8 cellular contexts compared by ENCODE assay signal in the genomic region with DNA sequence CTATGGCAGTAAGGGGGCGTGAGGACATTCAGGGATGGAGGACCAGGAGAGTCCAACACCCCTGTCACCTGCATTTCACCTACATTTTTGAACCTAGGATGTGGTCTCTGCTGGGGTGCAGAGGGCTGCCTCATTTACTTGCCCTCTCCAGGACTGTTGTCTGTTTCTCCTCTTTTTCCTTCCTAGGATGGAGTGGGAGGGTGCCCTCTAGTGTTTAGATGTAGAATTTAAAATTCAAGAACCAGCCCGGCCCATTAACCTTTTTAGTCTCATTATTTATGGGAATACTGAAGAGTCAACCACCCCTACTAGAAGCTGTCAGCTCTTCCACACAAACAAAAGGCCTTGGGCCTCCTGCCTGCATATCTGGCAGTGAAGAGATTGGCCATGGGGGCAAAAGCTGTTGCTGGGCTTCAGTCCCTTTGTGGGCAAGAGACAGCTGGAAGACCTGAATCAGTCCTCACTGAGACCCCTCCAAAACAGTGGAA. TPM values are rescaled to one million over a fixed set of nuclear protein-coding genes. Genes with fewer than 3 reads are reported as not detected.
DNase-seq lines count a peak whose midpoint lies in the region; ATAC-seq and TF ChIP-seq lines count a peak whose summit lies in the region.

No MANE protein-coding gene starts in this region.

- no peak overlapping the region for H3K27ac Mint-ChIP-seq in activated CD4-positive, alpha-beta memory T cell treated with anti-CD3 and anti-CD28 coated beads for 36 hours

- no peaks in the 10 kb centered on the region for H4K20me1 ChIP-seq in mammary epithelial cell (ENCODE audit: insufficient read depth, low read length)

- H3K9me3 ChIP-seq in mammary epithelial cell (replicated peaks; ENCODE audit: insufficient read depth, low read length), result no peaks in the 10 kb centered on the region

- 47% methylated on average over 2 of the region's 2 CpGs for WGBS in mammary epithelial cell (ENCODE audit: low coverage, missing lambda C conversion rate)

- H3K27ac ChIP-seq in mammary epithelial cell (ENCODE audit: insufficient read depth, low read depth, low read length), result no peak overlapping the region

- H3K4me1 ChIP-seq in mammary epithelial cell (ENCODE audit: insufficient read depth, low read length), result peaks cover 26% of the 10 kb centered on the region

- BruUV-seq in mammary epithelial cell (replicated peaks; lab: Mats Ljungman, UMichigan), result no TSS peak

- H3K79me2 ChIP-seq in mammary epithelial cell (ENCODE audit: insufficient read depth, low read length), result peaks cover 24% of the 10 kb centered on the region

- no peak overlapping the region for H2AFZ ChIP-seq in mammary epithelial cell (ENCODE audit: low read depth, low read length)

- H3K9ac ChIP-seq in mammary epithelial cell (ENCODE audit: insufficient read depth, low read length), result no peak overlapping the region

- intact Hi-C loops in mammary epithelial cell (cut with micrococcal nuclease), result no loop called here
- intact Hi-C loops in activated CD4-positive, alpha-beta memory T cell treated with anti-CD3 and anti-CD28 coated beads for 36 hours (cut with micrococcal nuclease), result loop anchor here (1.0 kb wide), 1 partner anchor 12 kb away; no protein-coding TSS in a partner anchor

- ATAC-seq in HG02623 (IDR thresholded peaks at IDR 0.05; ENCODE audit: unreplicated experiment) (no peak), HG03135 (IDR thresholded peaks at IDR 0.05; ENCODE audit: unreplicated experiment) (no peak)

- H3K4me2 ChIP-seq in mammary epithelial cell (ENCODE audit: insufficient read depth, low read depth, low read length), result no peak overlapping the region

- H3K27me3 ChIP-seq in mammary epithelial cell (ENCODE audit: insufficient read depth, low read length), result no peaks in the 10 kb centered on the region

- peak; percentile 60 for DNase-seq in Ammon's horn (ENCODE audit: low spot score)
- no peak for DNase-seq in GM10248 (ENCODE audit: extremely low spot score)
- DNase-seq in NCI-H226, result peak; percentile 12
- DNase-seq in mammary epithelial cell, result peak; percentile 32
- DNase-seq in medulla oblongata (ENCODE audit: extremely low spot score), result peak; percentile 80
- DNase-seq in activated CD4-positive, alpha-beta memory T cell treated with anti-CD3 and anti-CD28 coated beads for 36 hours, result no peak

- in situ Hi-C loops in mammary epithelial cell (cut with MboI; ENCODE audit: low sequenced_read_pairs in 2 of 2), result no loop called here

- POLR2A ChIA-PET in GM10248 (lab: Yijun Ruan, JAX), result no interaction called here
- POLR2A ChIA-PET in activated CD4-positive, alpha-beta memory T cell treated with anti-CD3 and anti-CD28 coated beads for 36 hours (lab: Charles Lee), result no interaction called here

- H3K4me1 Mint-ChIP-seq in activated CD4-positive, alpha-beta memory T cell treated with anti-CD3 and anti-CD28 coated beads for 36 hours (ENCODE audit: low read depth), result peaks cover 32% of the 10 kb centered on the region

- dilution Hi-C loops in mammary epithelial cell (cut with HindIII; ENCODE audit: low sequenced_read_pairs), result loop anchor here (5.0 to 10.0 kb wide), 3 partner anchors 158 to 320 kb away; no protein-coding TSS in a partner anchor

- no peak overlapping the region for H3K4me3 ChIP-seq in mammary epithelial cell (replicated peaks in 1 of 3; ENCODE audit: insufficient read depth in 1 of 3, low read depth in 2 of 3, low read length in 3 of 3)

- peaks cover 7% of the 10 kb centered on the region for H3K27me3 Mint-ChIP-seq in activated CD4-positive, alpha-beta memory T cell treated with anti-CD3 and anti-CD28 coated beads for 36 hours

- no peaks in the 10 kb centered on the region for H3K36me3 ChIP-seq in mammary epithelial cell (ENCODE audit: insufficient read depth, low read length)

- TF ChIP-seq CTCF in GM10248 (IDR thresholded peaks at IDR 0.05; ENCODE audit: control extremely low read depth, extremely low read depth, low read depth, missing control alignments) (peak; percentile 55), mammary epithelial cell (conservative IDR thresholded peaks at IDR 0.05 in 1 of 2, IDR thresholded peaks at IDR 0.05 in 1 of 2; ENCODE audit: extremely low read depth in 1 of 2, insufficient read depth in 1 of 2, low read depth in 1 of 2, low read length in 2 of 2) (peak; percentile 50 to 72)

- no peak overlapping the region for H3K4me3 Mint-ChIP-seq in activated CD4-positive, alpha-beta memory T cell treated with anti-CD3 and anti-CD28 coated beads for 36 hours

- CTCF ChIA-PET in GM10248 (lab: Yijun Ruan, JAX), result interaction anchor here (0.7 to 6.5 kb wide), 23 partner anchors 9 to 143 kb away, joined by 3 to 166 read pairs (median 4); a partner anchor contains a TSS
- CTCF ChIA-PET in mammary epithelial cell (lab: Charles Lee; ENCODE audit: low non-redundant PET), result interaction anchor here (0.5 to 0.7 kb wide), 2 partner anchors 11 to 149 kb away, joined by 3 read pairs; no protein-coding TSS in a partner anchor
- CTCF ChIA-PET in activated CD4-positive, alpha-beta memory T cell treated with anti-CD3 and anti-CD28 coated beads for 36 hours (lab: Charles Lee), result interaction anchor here (0.6 to 7.6 kb wide), 20 partner anchors 10 to 1031 kb away, joined by 3 to 178 read pairs (median 3); a partner anchor contains a TSS

- H3K36me3 Mint-ChIP-seq in activated CD4-positive, alpha-beta memory T cell treated with anti-CD3 and anti-CD28 coated beads for 36 hours, result peaks cover 3% of the 10 kb centered on the region

- no peaks in the 10 kb centered on the region for H3K9me3 Mint-ChIP-seq in activated CD4-positive, alpha-beta memory T cell treated with anti-CD3 and anti-CD28 coated beads for 36 hours

RNA-seq across cellular contexts. Expression of a gene that starts 2.5 kb away (rescaled TPM):
- total RNA-seq in mammary epithelial cell, result 10 to 100 TPM; 20.2 to 35.7 TPM
- polyA plus RNA-seq in mammary epithelial cell, result 36.7 TPM
- polyA minus RNA-seq in mammary epithelial cell, result 18.9 TPM
- total RNA-seq in activated CD4-positive, alpha-beta memory T cell treated with anti-CD3 and anti-CD28 coated beads for 36 hours, result 10 to 100 TPM; 53.6 to 60.3 TPM

RNA-seq across cellular contexts. Expression of a gene that starts 7.7 kb away (rescaled TPM):
- total RNA-seq in mammary epithelial cell, result under 1 TPM in 1 of 2 donors, not detected in 1; 0.17 TPM
- 0.07 TPM for polyA plus RNA-seq in mammary epithelial cell
- polyA minus RNA-seq in mammary epithelial cell, result not detected
- not detected for total RNA-seq in activated CD4-positive, alpha-beta memory T cell treated with anti-CD3 and anti-CD28 coated beads for 36 hours

RNA-seq across cellular contexts. Expression of a gene that starts 26.7 kb away (rescaled TPM):
- total RNA-seq in mammary epithelial cell, result not detected
- not detected for polyA plus RNA-seq in mammary epithelial cell
- polyA minus RNA-seq in mammary epithelial cell, result not detected
- total RNA-seq in activated CD4-positive, alpha-beta memory T cell treated with anti-CD3 and anti-CD28 coated beads for 36 hours, result not detected

RNA-seq across cellular contexts. Expression of a gene that starts 30.7 kb away (rescaled TPM):
- under 1 TPM; 0.33 to 0.42 TPM for total RNA-seq in mammary epithelial cell
- 0.10 TPM for polyA plus RNA-seq in mammary epithelial cell
- polyA minus RNA-seq in mammary epithelial cell, result not detected
- total RNA-seq in activated CD4-positive, alpha-beta memory T cell treated with anti-CD3 and anti-CD28 coated beads for 36 hours, result under 1 TPM; 0.80 to 0.90 TPM

RNA-seq across cellular contexts. Expression of a gene that starts 33.8 kb away (rescaled TPM):
- total RNA-seq in mammary epithelial cell, result not detected
- not detected for polyA plus RNA-seq in mammary epithelial cell
- not detected for polyA minus RNA-seq in mammary epithelial cell
- not detected for total RNA-seq in activated CD4-positive, alpha-beta memory T cell treated with anti-CD3 and anti-CD28 coated beads for 36 hours

Comparison
In these comparisons a context has a peak if more than half of its experiments do, and no peak if none do; other contexts are left out.
1. DNase-seq: peak in Ammon's horn (single experiment), NCI-H226 (single experiment), mammary epithelial cell (single experiment) and medulla oblongata (single experiment); none in GM10248 (single experiment) and activated CD4-positive, alpha-beta memory T cell treated with anti-CD3 and anti-CD28 coated beads for 36 hours (single experiment).